In the genomic region with DNA sequence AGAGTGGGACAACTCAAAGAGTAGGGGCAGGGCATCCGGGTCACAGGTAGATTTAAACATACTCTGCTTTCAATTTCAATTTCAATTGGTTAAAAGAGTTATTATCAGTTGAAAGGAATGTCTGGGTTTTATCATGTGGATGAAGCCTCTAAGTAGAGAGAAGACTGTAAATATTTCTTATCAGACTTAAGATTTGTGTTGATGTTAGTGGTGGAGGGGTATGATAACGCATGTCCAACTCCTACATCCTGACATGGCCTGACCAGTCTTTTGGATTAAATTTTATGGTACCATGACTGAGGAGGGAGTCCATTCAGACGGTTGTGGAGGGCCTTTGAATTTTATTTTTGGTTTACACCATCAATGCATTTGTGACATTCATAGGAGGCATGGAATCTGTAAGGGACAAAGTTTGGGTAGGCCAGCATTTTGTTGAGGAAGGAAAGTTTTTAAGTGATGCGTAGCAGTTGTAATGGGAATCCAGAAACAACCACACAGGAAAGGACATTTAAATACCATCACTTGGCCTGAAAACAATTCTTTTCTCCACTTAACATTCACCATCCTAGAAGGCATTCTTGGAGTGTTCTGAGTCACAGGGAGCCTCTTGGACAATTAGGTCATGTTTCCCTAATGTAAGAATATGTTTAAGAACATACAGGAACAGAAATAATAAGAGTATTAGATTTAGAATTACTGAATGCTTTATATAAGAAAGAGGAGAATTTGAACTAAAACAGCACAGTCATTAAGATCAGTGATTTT, we compare ENCODE assay signal across 14 cellular contexts.
DNase-seq lines count a peak whose midpoint lies in the region; ATAC-seq and TF ChIP-seq lines count a peak whose summit lies in the region.
"Had no signal": no experiment of that assay in that cellular context is flagged by ENCODE, and none has a peak within 500 bp of the region (broad histone marks: within the 10 kb centered on the region; RNA-seq: fewer than 3 reads in every experiment).

No MANE protein-coding gene starts in this region.

- no peak overlapping the region for H3K4me3 ChIP-seq in fibroblast of the aortic adventitia (ENCODE audit: low read depth, low read length)
- H3K4me3 ChIP-seq in skeletal muscle cell (ENCODE audit: low read depth, low read length) = no peak overlapping the region
- H3K4me3 ChIP-seq: right lobe of liver had no signal

- ATAC-seq in SK-N-SH treated with all-trans-retinoic acid at 6 μM for 48 hours = no peak
- no peak for ATAC-seq in HG03521 (IDR thresholded peaks at IDR 0.05; ENCODE audit: unreplicated experiment)
- ATAC-seq: esophagus mucosa, right lobe of liver had no signal

- in situ Hi-C loops in GM13976 (cut with MboI; ENCODE audit: low sequenced_read_pairs, unreplicated experiment) = no loop called here

- DNase-seq in ELR (ENCODE audit: low read depth) (peak; percentile 88), fibroblast of the aortic adventitia (ENCODE audit: low read depth) (peak; percentile 58), skeletal muscle cell (ENCODE audit: low read depth) (peak; percentile 80), NCI-H345 treated with DMSO at 0.1 percent for 48 hours (lab: John Stamatoyannopoulos, UW; ENCODE audit: unreplicated experiment) (no peak), NCI-H2196 (lab: John Stamatoyannopoulos, UW; ENCODE audit: unreplicated experiment) (no peak), GM13976 (ENCODE audit: low spot score) (no peak)
- DNase-seq: activated CD4-positive, alpha-beta T cell treated with anti-CD3 and anti-CD28 coated beads, Interleukin-2, amount 50 U/mL, for 4 hours; activated effector memory CD4-positive, alpha-beta T cell treated with anti-CD3 and anti-CD28 coated beads, Interleukin-2, amount 50 U/mL, for 16 hours; CD8-positive, alpha-beta memory T cell; central memory CD4-positive, alpha-beta T cell; right lobe of liver had no signal

- TF ChIP-seq CTCF in fibroblast of the aortic adventitia (IDR thresholded peaks at IDR 0.05; ENCODE audit: insufficient read depth, low read length) (no peak), GM13976 (IDR thresholded peaks at IDR 0.05; ENCODE audit: borderline replicate concordance, control extremely low read depth, extremely low read depth, insufficient read depth, missing control alignments) (no peak)

TF ChIP-seq in SK-N-SH treated with all-trans-retinoic acid at 6 μM for 48 hours, 23 proteins besides CTCF, POLR2A, EP300 and RAD21:
- TF ChIP-seq ISL1 (CRISPR knock-in tag; IDR thresholded peaks at IDR 0.05) = 0 out of 2 replicates have a peak, but pooled peaks have one; percentile 4
- TF ChIP-seq ZFP3 (CRISPR knock-in tag; IDR thresholded peaks at IDR 0.05) = no peak
- TF ChIP-seq RARB (CRISPR knock-in tag; IDR thresholded peaks at IDR 0.05) = no peak
- TF ChIP-seq ZFP30 (CRISPR knock-in tag; IDR thresholded peaks at IDR 0.05) = no peak
- no peak for TF ChIP-seq ZC3H10 (CRISPR knock-in tag; IDR thresholded peaks at IDR 0.05)

Comparison
In these comparisons a context has a peak if more than half of its experiments do, and no peak if none do; other contexts are left out.
1. DNase-seq: peak in ELR (single experiment), fibroblast of the aortic adventitia (single experiment) and skeletal muscle cell (single experiment); none in NCI-H345 treated with DMSO at 0.1 percent for 48 hours (single experiment), NCI-H2196 (single experiment) and GM13976 (single experiment).